ENCODE assay signal across 8 cellular contexts in genomic region chr12:57085999-57086950, GRCh38. TPM values are rescaled to one million over a fixed set of nuclear protein-coding genes. Genes with fewer than 3 reads are reported as not detected.
DNase-seq lines count a peak whose midpoint lies in the region; ATAC-seq and TF ChIP-seq lines count a peak whose summit lies in the region.

No MANE protein-coding gene starts in this region.

- H3K36me3 Mint-ChIP-seq in WTC11: peaks cover 5% of the 10 kb centered on the region; the same call in 1 of the 2 replicates
- no peaks in the 10 kb centered on the region for H3K36me3 Mint-ChIP-seq in memory B cell
- H3K36me3 Mint-ChIP-seq in stimulated activated memory B cell treated with anti-CD40 and anti-IgM and Interleukin-4, amounts not matched to agents 10 μg/mL and 1 μg/mL and 100 μg/mL, for 72 hours: peaks cover 15% of the 10 kb centered on the region

- peak overlapping the region; percentile 84 for H3K4me3 ChIP-seq in GM06990 (replicated peaks; ENCODE audit: low read depth, low read length)
- peak overlapping the region; percentile 70 to 82 for H3K4me3 ChIP-seq in duodenal mucosa (ENCODE audit: low read depth in 1 of 2, low read length in 2 of 2)

- peak overlapping the region; percentile 76 for H3K27ac ChIP-seq in duodenal mucosa (ENCODE audit: low read depth, low read length)

- peak; percentile 58 for TF ChIP-seq CTCF in GM06990 (IDR thresholded peaks at IDR 0.05; ENCODE audit: insufficient read depth, low read length, poor library complexity, severe bottlenecking)
- no peak for TF ChIP-seq CTCF in WTC11 (IDR thresholded peaks at IDR 0.05)

- ATAC-seq in WTC11 (peak; percentile 28), memory B cell (ENCODE audit: low read depth) (peak; percentile 19), left lobe of liver (no peak), HG02884 (IDR thresholded peaks at IDR 0.05; ENCODE audit: unreplicated experiment) (no peak)
- ATAC-seq in stimulated activated memory B cell treated with anti-CD40 and anti-IgM and Interleukin-4, amounts not matched to agents 10 μg/mL and 1 μg/mL and 100 μg/mL, for 72 hours: no peak

- H3K27ac Mint-ChIP-seq in WTC11 (peak overlapping the region; percentile 97), memory B cell (peak overlapping the region; percentile 96)
- peak overlapping the region; percentile 97 for H3K27ac Mint-ChIP-seq in stimulated activated memory B cell treated with anti-CD40 and anti-IgM and Interleukin-4, amounts not matched to agents 10 μg/mL and 1 μg/mL and 100 μg/mL, for 72 hours

- no peaks in the 10 kb centered on the region; the same call in 1 of the 2 replicates for H3K27me3 Mint-ChIP-seq in WTC11 (ENCODE audit: low read depth)
- H3K27me3 Mint-ChIP-seq in memory B cell: no peaks in the 10 kb centered on the region
- H3K27me3 Mint-ChIP-seq in stimulated activated memory B cell treated with anti-CD40 and anti-IgM and Interleukin-4, amounts not matched to agents 10 μg/mL and 1 μg/mL and 100 μg/mL, for 72 hours: no peaks in the 10 kb centered on the region

- H3K9me3 Mint-ChIP-seq in WTC11 (no peaks in the 10 kb centered on the region), memory B cell (no peaks in the 10 kb centered on the region)
- H3K9me3 Mint-ChIP-seq in stimulated activated memory B cell treated with anti-CD40 and anti-IgM and Interleukin-4, amounts not matched to agents 10 μg/mL and 1 μg/mL and 100 μg/mL, for 72 hours: no peaks in the 10 kb centered on the region

- peak overlapping the region; percentile 62 to 86 for H3K9ac ChIP-seq in duodenal mucosa (ENCODE audit: low read depth in 1 of 2, low read length in 2 of 2)

- POLR2A ChIA-PET in WTC11 (lab: Charles Lee): interaction anchor here (0.6 to 4.7 kb wide), 6 partner anchors 7 to 43 kb away, joined by 3 to 65 read pairs (median 4); partner anchors contain the start of genes LRP1, NEMP1 and STAT6

- CTCF ChIA-PET in WTC11 (lab: Charles Lee): interaction anchor here (0.6 to 8.7 kb wide), 17 partner anchors 7 to 401 kb away, joined by 3 to 219 read pairs (median 4); partner anchors contain the start of genes INHBE, LRP1, NEMP1 and SHMT2

- H3K27me3 ChIP-seq in GM06990 (replicated peaks; ENCODE audit: control insufficient read depth, insufficient read depth, low read length) (no peaks in the 10 kb centered on the region), duodenal mucosa (ENCODE audit: control insufficient read depth in 1 of 2, insufficient read depth in 2 of 2, low read length in 2 of 2) (no peaks in the 10 kb centered on the region)

- DNase-seq in GM06990 (ENCODE audit: extremely low read depth, insufficient read length) (peak; percentile 72), M059J (ENCODE audit: low read depth) (peak; percentile 65), WTC11 (ENCODE audit: low spot score) (peak; percentile 80), memory B cell (ENCODE audit: low spot score in 2 of 2) (no peak), left lobe of liver (ENCODE audit: low spot score) (no peak)

- peaks cover 2% of the 10 kb centered on the region for H3K36me3 ChIP-seq in GM06990 (ENCODE audit: control insufficient read depth, insufficient read depth, low read length)
- peaks cover 0 to 4% of the 10 kb centered on the region in 2 donors for H3K36me3 ChIP-seq in duodenal mucosa (ENCODE audit: control insufficient read depth in 1 of 2, insufficient read depth in 2 of 2, low read length in 2 of 2)

- no peaks in the 10 kb centered on the region for H3K9me3 ChIP-seq in duodenal mucosa (ENCODE audit: control insufficient read depth in 1 of 2, low read length in 2 of 2)

- H3K4me3 Mint-ChIP-seq in WTC11 (peak overlapping the region; percentile 84), memory B cell (peak overlapping the region; percentile 94)
- H3K4me3 Mint-ChIP-seq in stimulated activated memory B cell treated with anti-CD40 and anti-IgM and Interleukin-4, amounts not matched to agents 10 μg/mL and 1 μg/mL and 100 μg/mL, for 72 hours: peak overlapping the region; percentile 97

- peaks cover 30% of the 10 kb centered on the region for H3K4me1 Mint-ChIP-seq in WTC11
- peaks cover 26% of the 10 kb centered on the region for H3K4me1 Mint-ChIP-seq in memory B cell
- H3K4me1 Mint-ChIP-seq in stimulated activated memory B cell treated with anti-CD40 and anti-IgM and Interleukin-4, amounts not matched to agents 10 μg/mL and 1 μg/mL and 100 μg/mL, for 72 hours: peaks cover 47% of the 10 kb centered on the region

- peaks cover 23 to 34% of the 10 kb centered on the region in 2 donors for H3K4me1 ChIP-seq in duodenal mucosa (ENCODE audit: control insufficient read depth in 1 of 2, insufficient read depth in 2 of 2, low read length in 2 of 2)

TF ChIP-seq in WTC11, 78 proteins besides CTCF, POLR2A, EP300 and RAD21 (continues in another document):
- TF ChIP-seq ARID4B (CRISPR knock-in tag; IDR thresholded peaks at IDR 0.05; ENCODE audit: borderline replicate concordance) (no peak), HMGA2 (CRISPR knock-in tag; IDR thresholded peaks at IDR 0.05) (0 out of 2 replicates have a peak, but pooled peaks have one; percentile 11), RORB (CRISPR knock-in tag; IDR thresholded peaks at IDR 0.05) (no peak), TP53 (CRISPR knock-in tag; IDR thresholded peaks at IDR 0.05) (no peak), MYBL2 (CRISPR knock-in tag; IDR thresholded peaks at IDR 0.05) (no peak), NR1H2 (CRISPR knock-in tag; IDR thresholded peaks at IDR 0.05) (no peak), OVOL2 (CRISPR knock-in tag; IDR thresholded peaks at IDR 0.05; ENCODE audit: borderline replicate concordance) (no peak)
- TF ChIP-seq, protein P1, sequence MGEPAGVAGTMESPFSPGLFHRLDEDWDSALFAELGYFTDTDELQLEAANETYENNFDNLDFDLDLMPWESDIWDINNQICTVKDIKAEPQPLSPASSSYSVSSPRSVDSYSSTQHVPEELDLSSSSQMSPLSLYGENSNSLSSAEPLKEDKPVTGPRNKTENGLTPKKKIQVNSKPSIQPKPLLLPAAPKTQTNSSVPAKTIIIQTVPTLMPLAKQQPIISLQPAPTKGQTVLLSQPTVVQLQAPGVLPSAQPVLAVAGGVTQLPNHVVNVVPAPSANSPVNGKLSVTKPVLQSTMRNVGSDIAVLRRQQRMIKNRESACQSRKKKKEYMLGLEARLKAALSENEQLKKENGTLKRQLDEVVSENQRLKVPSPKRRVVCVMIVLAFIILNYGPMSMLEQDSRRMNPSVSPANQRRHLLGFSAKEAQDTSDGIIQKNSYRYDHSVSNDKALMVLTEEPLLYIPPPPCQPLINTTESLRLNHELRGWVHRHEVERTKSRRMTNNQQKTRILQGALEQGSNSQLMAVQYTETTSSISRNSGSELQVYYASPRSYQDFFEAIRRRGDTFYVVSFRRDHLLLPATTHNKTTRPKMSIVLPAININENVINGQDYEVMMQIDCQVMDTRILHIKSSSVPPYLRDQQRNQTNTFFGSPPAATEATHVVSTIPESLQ (CRISPR knock-in tag; IDR thresholded peaks at IDR 0.05): no peak

RNA-seq across cellular contexts. Expression of gene NAB2, which starts 2.6 kb away (rescaled TPM):
- 11.0 and 18.9 TPM in 2 replicates for total RNA-seq in M059J (2014; rRNA removed; shearing (Covaris generic))
- total RNA-seq in WTC11 (2021) (16.5 to 20.5 TPM (median 17.2 TPM) in 3 replicates), left lobe of liver (12.9 TPM)

RNA-seq across cellular contexts. Expression of gene NEMP1, which starts 7.7 kb away (rescaled TPM):
- total RNA-seq in M059J (2014; rRNA removed; shearing (Covaris generic)): 18.1 and 30.3 TPM in 2 replicates
- 38.3 to 41.9 TPM (median 39.6 TPM) in 3 replicates for total RNA-seq in WTC11 (2021)
- total RNA-seq in left lobe of liver: 5.3 TPM

RNA-seq across cellular contexts. Expression of gene STAT6, which starts 24.9 kb away (rescaled TPM):
- not detected in 2 replicates for total RNA-seq in M059J (2014; rRNA removed; shearing (Covaris generic))
- 47.0 to 50.0 TPM (median 48.9 TPM) in 3 replicates for total RNA-seq in WTC11 (2021)
- 97.6 TPM for total RNA-seq in left lobe of liver

RNA-seq across cellular contexts. Expression of gene MYO1A, which starts 36.3 kb away (rescaled TPM):
- not detected in 2 replicates for total RNA-seq in M059J (2014; rRNA removed; shearing (Covaris generic))
- 0.32 to 0.87 TPM (median 0.71 TPM) in 3 replicates for total RNA-seq in WTC11 (2021)
- 0.28 TPM for total RNA-seq in left lobe of liver

RNA-seq across cellular contexts. Expression of gene LRP1, which starts 42.0 kb away (rescaled TPM):
- 8.5 and 24.9 TPM in 2 replicates for total RNA-seq in M059J (2014; rRNA removed; shearing (Covaris generic))
- total RNA-seq in WTC11 (2021) (107 to 120 TPM (median 112 TPM) in 3 replicates), left lobe of liver (370 TPM)

Comparison
In these comparisons a context has a peak if more than half of its experiments do, and no peak if none do; other contexts are left out.
1. DNase-seq: peak in GM06990 (single experiment), M059J (single experiment) and WTC11 (single experiment); none in memory B cell (0 of 2) and left lobe of liver (single experiment).
2. ATAC-seq: peak in WTC11 (single experiment) and memory B cell (single experiment); none in stimulated activated memory B cell treated with anti-CD40 and anti-IgM and Interleukin-4, amounts not matched to agents 10 μg/mL and 1 μg/mL and 100 μg/mL, for 72 hours (single experiment), left lobe of liver (single experiment) and HG02884 (single experiment).
3. RNA of gene STAT6, which starts 24.9 kb away (total RNA-seq): 97.6 TPM in left lobe of liver (single experiment) and 47.0 to 50.0 TPM in WTC11; not detected in M059J; every median in the first group is over 10 times any median in the second.
4. Peak in every context shown above with its lines, with median percentiles within 50 percentile points of each other: H3K27ac Mint-ChIP-seq and H3K4me3 Mint-ChIP-seq.